Comparison of ENCODE assay signal across 31 cellular contexts in genomic region chr1:41528726-41529605, GRCh38. TPM values are rescaled to one million over a fixed set of nuclear protein-coding genes. Genes with fewer than 3 reads are reported as not detected.
DNase-seq lines count a peak whose midpoint lies in the region; ATAC-seq and TF ChIP-seq lines count a peak whose summit lies in the region.
"Had no signal": no experiment of that assay in that cellular context is flagged by ENCODE, and none has a peak within 500 bp of the region (broad histone marks: within the 10 kb centered on the region; RNA-seq: fewer than 3 reads in every experiment).

No MANE protein-coding gene starts in this region.

- H3K4me2 ChIP-seq in IMR-90 (ENCODE audit: low read depth, low read length) (no peak overlapping the region), MM.1S (ENCODE audit: low read depth, low read length) (no peak overlapping the region)

- 73 to 92% methylated on average over 4 to 5 of the region's 7 CpGs for WGBS in IMR-90 (ENCODE audit: extremely low coverage in 2 of 2, insufficient read length in 1 of 2), 2 experiments
- 61 to 92% (median 85%) methylated on average over 7 of the region's 7 CpGs for WGBS in spleen, 5 donors

- H2BK5ac ChIP-seq in IMR-90 (ENCODE audit: low read depth, low read length, poor library complexity, severe bottlenecking), result peak overlapping the region; percentile 19

- no peaks in the 10 kb centered on the region for H3K9me3 Mint-ChIP-seq in activated T-cell treated with anti-CD3 and anti-CD28 coated beads, Interleukin-2, amount 50 U/mL, for 24 hours
- H3K9me3 Mint-ChIP-seq: CD4-positive, alpha-beta T cell; nephron had no signal

- H3K4me3 Mint-ChIP-seq in activated T-cell treated with anti-CD3 and anti-CD28 coated beads, Interleukin-2, amount 50 U/mL, for 24 hours, result no peak overlapping the region
- H3K4me3 Mint-ChIP-seq: activated T-cell treated with anti-CD3 and anti-CD28 coated beads, Interleukin-2, amount 50 U/mL, for 72 hours; CD4-positive, alpha-beta T cell; nephron had no signal

- H4K8ac ChIP-seq in IMR-90 (ENCODE audit: low read depth in 2 of 2, low read length in 2 of 2), result no peak overlapping the region

- H3F3A ChIP-seq in MM.1S (ENCODE audit: insufficient read depth, low read length), result no peaks in the 10 kb centered on the region

- no peak overlapping the region for H3K4me3 ChIP-seq in IMR-90 (ENCODE audit: insufficient read depth, low read depth, low read length)
- H3K4me3 ChIP-seq in left lung, result no peak overlapping the region
- H3K4me3 ChIP-seq in spleen, result no peak overlapping the region
- H3K4me3 ChIP-seq in MM.1S (ENCODE audit: low read length), result no peak overlapping the region
- H3K4me3 ChIP-seq in foreskin fibroblast (ENCODE audit: low read depth in 1 of 2, low read length in 2 of 2), result no peak overlapping the region
- H3K4me3 ChIP-seq: body of pancreas, HAP-1, ovary, testis, uterus had no signal

- TF ChIP-seq RAD21 in IMR-90 (IDR thresholded peaks at IDR 0.05; ENCODE audit: low read length), result no peak

- H3K14ac ChIP-seq in IMR-90 (replicated peaks; ENCODE audit: low read depth, low read length), result no peak overlapping the region

- H3K36me3 Mint-ChIP-seq in activated T-cell treated with anti-CD3 and anti-CD28 coated beads, Interleukin-2, amount 50 U/mL, for 24 hours (ENCODE audit: low read depth), result peaks cover 44% of the 10 kb centered on the region

- H3K79me2 ChIP-seq in MM.1S (ENCODE audit: low read length), result no peaks in the 10 kb centered on the region

- no peak overlapping the region for H2AK9ac ChIP-seq in IMR-90 (replicated peaks; ENCODE audit: low read depth, low read length, poor library complexity)

- no peaks in the 10 kb centered on the region for H3K9me3 ChIP-seq in IMR-90 (ENCODE audit: control insufficient read depth, insufficient read depth, low read length)
- no peaks in the 10 kb centered on the region for H3K9me3 ChIP-seq in left lung
- H3K9me3 ChIP-seq in spleen, result no peaks in the 10 kb centered on the region
- no peaks in the 10 kb centered on the region for H3K9me3 ChIP-seq in MM.1S (replicated peaks; ENCODE audit: insufficient read depth, low read length)
- H3K9me3 ChIP-seq: body of pancreas, HAP-1, ovary, testis, uterus had no signal

- no peaks in the 10 kb centered on the region for H3K4me1 ChIP-seq in IMR-90 (ENCODE audit: control insufficient read depth, insufficient read depth, low read length)
- H3K4me1 ChIP-seq in left lung, result no peaks in the 10 kb centered on the region
- no peaks in the 10 kb centered on the region for H3K4me1 ChIP-seq in spleen
- H3K4me1 ChIP-seq in MM.1S (ENCODE audit: low read length), result no peaks in the 10 kb centered on the region
- H3K4me1 ChIP-seq: body of pancreas, HAP-1, testis, uterus had no signal

- H3K23ac ChIP-seq in IMR-90 (ENCODE audit: low read depth, low read length), result no peak overlapping the region

- no peak overlapping the region for H4K5ac ChIP-seq in IMR-90 (ENCODE audit: low read depth, low read length)

- ATAC-seq in IMR-90 (ENCODE audit: low read depth) (no peak), left lung (no peak), HG03520 (IDR thresholded peaks at IDR 0.05; ENCODE audit: unreplicated experiment) (no peak)
- ATAC-seq: activated T-cell treated with anti-CD3 and anti-CD28 coated beads, Interleukin-2, amount 50 U/mL, for 72 hours; body of pancreas had no signal

- H3K27me3 Mint-ChIP-seq in activated T-cell treated with anti-CD3 and anti-CD28 coated beads, Interleukin-2, amount 50 U/mL, for 24 hours, result no peaks in the 10 kb centered on the region
- H3K27me3 Mint-ChIP-seq: CD4-positive, alpha-beta T cell had no signal

- no TSS peak for BruUV-seq in IMR-90 (replicated peaks; lab: Mats Ljungman, UMichigan)

- TF ChIP-seq CTCF in IMR-90 (conservative IDR thresholded peaks at IDR 0.05; ENCODE audit: low read depth, low read length), result no peak
- no peak for TF ChIP-seq CTCF in left lung (IDR thresholded peaks at IDR 0.05)
- TF ChIP-seq CTCF in spleen (IDR thresholded peaks at IDR 0.05 in 8 of 11, conservative IDR thresholded peaks at IDR 0.05 in 3 of 11), result no peak
- no peak for TF ChIP-seq CTCF in MM.1S (IDR thresholded peaks at IDR 0.05; ENCODE audit: low read length)
- no peak for TF ChIP-seq CTCF in foreskin fibroblast (IDR thresholded peaks at IDR 0.05; ENCODE audit: low read depth, low read length)

- H2AFZ ChIP-seq in IMR-90 (replicated peaks; ENCODE audit: low read length, poor library complexity) (no peak overlapping the region), MM.1S (ENCODE audit: low read length) (no peak overlapping the region)

- H3K56ac ChIP-seq in IMR-90 (ENCODE audit: extremely low read depth, insufficient read depth, low read length), result no peak overlapping the region

- 0 out of 2 replicates have a peak, but pooled peaks cover 6% of the 10 kb centered on the region for H3K9me1 ChIP-seq in IMR-90 (ENCODE audit: insufficient read depth, low read length)

- dilution Hi-C loops in IMR-90 (cut with HindIII; ENCODE audit: low sequenced_read_pairs, unreplicated experiment), result no loop called here

- H4K91ac ChIP-seq in IMR-90 (ENCODE audit: insufficient read depth, low read depth, low read length), result no peak overlapping the region

- H4K20me1 ChIP-seq in IMR-90 (ENCODE audit: insufficient read depth, low read length) (no peaks in the 10 kb centered on the region), MM.1S (ENCODE audit: insufficient read depth, low read length) (no peaks in the 10 kb centered on the region)

- H2BK120ac ChIP-seq in IMR-90 (ENCODE audit: low read depth, low read length), result no peak overlapping the region

- H3K4me1 Mint-ChIP-seq in activated T-cell treated with anti-CD3 and anti-CD28 coated beads, Interleukin-2, amount 50 U/mL, for 24 hours (ENCODE audit: low read depth), result peaks cover 2% of the 10 kb centered on the region

- H3K18ac ChIP-seq in IMR-90 (ENCODE audit: low read depth, low read length), result no peak overlapping the region

- H3K27ac Mint-ChIP-seq in activated T-cell treated with anti-CD3 and anti-CD28 coated beads, Interleukin-2, amount 50 U/mL, for 24 hours, result no peak overlapping the region
- H3K27ac Mint-ChIP-seq: activated T-cell treated with anti-CD3 and anti-CD28 coated beads, Interleukin-2, amount 50 U/mL, for 72 hours; CD4-positive, alpha-beta T cell; nephron had no signal

- H3K9ac ChIP-seq in IMR-90 (ENCODE audit: low read depth, low read length) (no peak overlapping the region), MM.1S (ENCODE audit: low read length) (no peak overlapping the region)

- H3K36me3 ChIP-seq in IMR-90 (ENCODE audit: control insufficient read depth, insufficient read depth, low read length), result no peaks in the 10 kb centered on the region
- H3K36me3 ChIP-seq in left lung, result peaks cover 0 to 9% of the 10 kb centered on the region in 2 donors
- peaks cover 0 to 15% (median 9%) of the 10 kb centered on the region in 6 donors for H3K36me3 ChIP-seq in spleen
- H3K36me3 ChIP-seq in MM.1S (replicated peaks; ENCODE audit: insufficient read depth, low read length), result no peaks in the 10 kb centered on the region
- H3K36me3 ChIP-seq: HAP-1, ovary, uterus had no signal

- CTCF ChIA-PET in IMR-90 (lab: Yijun Ruan, JAX), result no interaction called here

- H2BK20ac ChIP-seq in IMR-90 (ENCODE audit: low read depth, low read length), result no peak overlapping the region

- H3K27me3 ChIP-seq in IMR-90 (ENCODE audit: control insufficient read depth, insufficient read depth, low read length) (no peaks in the 10 kb centered on the region; the same call in 1 of the 2 replicates), left lung (no peaks in the 10 kb centered on the region), spleen (replicated peaks in 1 of 7) (no peaks in the 10 kb centered on the region), MM.1S (replicated peaks; ENCODE audit: insufficient read depth, low read length) (no peaks in the 10 kb centered on the region)
- H3K27me3 ChIP-seq: body of pancreas, ovary, testis, uterus had no signal

- intact Hi-C loops in IMR-90 (cut with micrococcal nuclease), result no loop called here
- intact Hi-C loops in left lung (cut with DNase I), result no loop called here
- intact Hi-C loops in spleen (cut with DNase I; ENCODE audit: low total_unique reads), result no loop called here

- H2AK5ac ChIP-seq in IMR-90 (ENCODE audit: low read depth, low read length), result peak overlapping the region; percentile 39; the same call in 1 of the 2 replicates

- in situ Hi-C loops in IMR-90 (cut with MboI; ENCODE audit: low sequenced_read_pairs), result no loop called here

- TF ChIP-seq POLR2A in IMR-90 (IDR thresholded peaks at IDR 0.05; ENCODE audit: low read depth, low read length), result no peak
- TF ChIP-seq POLR2A in spleen (IDR thresholded peaks at IDR 0.05), result no peak

- peak; percentile 23 for DNase-seq in activated T-cell treated with anti-CD3 and anti-CD28 coated beads, Interleukin-2, amount 50 U/mL, for 24 hours
- DNase-seq in activated T-cell treated with anti-CD3 and anti-CD28 coated beads, Interleukin-2, amount 50 U/mL, for 48 hours, result no peak
- DNase-seq in IMR-90 (no peak), left lung (peak; percentile 14 to 21), spleen (peak; percentile 0), MM.1S (no peak), foreskin fibroblast (no peak)
- DNase-seq: activated CD4-positive, alpha-beta T cell treated with anti-CD3 and anti-CD28 coated beads for 4 hours; activated T-cell treated with anti-CD3 and anti-CD28 coated beads, Interleukin-2, amount 50 U/mL, for 72 hours; body of pancreas; CD4-positive, alpha-beta T cell; cerebellar nuclear complex; hypothalamus; NCI-H1436; OCI-M1; retina; stimulated activated CD4-positive, alpha-beta T cell treated with anti-CD3 and anti-CD28 coated beads, Interleukin-4, amount 100 ng/mL, for 24 hours; stimulated activated naive CD4-positive, alpha-beta T cell; T-helper 9 cell; testis; uterus had no signal

- H3K79me1 ChIP-seq in IMR-90 (ENCODE audit: low read depth in 1 of 2, low read length in 2 of 2), result no peaks in the 10 kb centered on the region

- no peak overlapping the region for H2BK15ac ChIP-seq in IMR-90 (ENCODE audit: low read depth, low read length)

- H3K27ac ChIP-seq in IMR-90 (ENCODE audit: insufficient read depth, low read length), result no peak overlapping the region
- no peak overlapping the region for H3K27ac ChIP-seq in left lung
- H3K27ac ChIP-seq in spleen, result no peak overlapping the region
- H3K27ac ChIP-seq in MM.1S (ENCODE audit: low read length), result no peak overlapping the region
- H3K27ac ChIP-seq: body of pancreas, ovary, testis, uterus, VCaP had no signal

- no peaks in the 10 kb centered on the region for H3K9me2 ChIP-seq in MM.1S (replicated peaks; ENCODE audit: insufficient read depth, low read length)

- no peak overlapping the region for H3K4ac ChIP-seq in IMR-90 (ENCODE audit: low read depth, low read length)

- POLR2A ChIA-PET in IMR-90 (lab: Charles Lee; ENCODE audit: unreplicated experiment), result no interaction called here

TF ChIP-seq in IMR-90, 13 proteins besides CTCF, POLR2A, EP300 and RAD21 (continues in another document):
- TF ChIP-seq MAZ (IDR thresholded peaks at IDR 0.05; ENCODE audit: borderline replicate concordance, low read depth, low read length), result no peak

RNA-seq across cellular contexts. Expression of gene EDN2, which starts 44.5 kb away (rescaled TPM):
- not detected in 2 replicates for total RNA-seq in IMR-90 (2012; rRNA removed)
- polyA plus RNA-seq in IMR-90 (2012; rRNA removed), result 0.22 and 0.27 TPM in 2 replicates
- 0.05 and 0.14 TPM in 2 replicates for polyA plus RNA-seq in IMR-90 (2012; cell fraction: cytosol; rRNA removed)
- 0.69 and 1.0 TPM in 2 replicates for polyA plus RNA-seq in IMR-90 (2012; cell fraction: nucleus; rRNA removed; ENCODE audit: low replicate concordance)
- total RNA-seq in left lung, result 1 to 10 TPM in 1 of 2 donors, not detected in 1; 4.0 TPM
- not detected for total RNA-seq in spleen
- polyA plus RNA-seq in spleen, result not detected
- total RNA-seq: activated T-cell treated with anti-CD3 and anti-CD28 coated beads, Interleukin-2, amount 50 U/mL, for 72 hours; CD4-positive, alpha-beta T cell; endothelial cell of umbilical vein; fibroblast of lung; HT1080; mononuclear cell; NCI-H460; testis had no signal
- polyA plus RNA-seq: endothelial cell of umbilical vein, fibroblast of lung, ovary had no signal

Comparison
In these comparisons a context has a peak if more than half of its experiments do, and no peak if none do; other contexts are left out.
1. DNase-seq: peak in activated T-cell treated with anti-CD3 and anti-CD28 coated beads, Interleukin-2, amount 50 U/mL, for 24 hours (single experiment), left lung (2 of 2) and spleen (single experiment); none in activated T-cell treated with anti-CD3 and anti-CD28 coated beads, Interleukin-2, amount 50 U/mL, for 48 hours (0 of 2), IMR-90 (single experiment), MM.1S (single experiment) and foreskin fibroblast (0 of 2).